In genomic region chr20:25033941-25034335, GRCh38 we compare ENCODE assay signal across 17 cellular contexts. TPM values are rescaled to one million over a fixed set of nuclear protein-coding genes. Genes with fewer than 3 reads are reported as not detected.
DNase-seq lines count a peak whose midpoint lies in the region; ATAC-seq and TF ChIP-seq lines count a peak whose summit lies in the region.
"Had no signal": no experiment of that assay in that cellular context is flagged by ENCODE, and none has a peak within 500 bp of the region (broad histone marks: within the 10 kb centered on the region; RNA-seq: fewer than 3 reads in every experiment).

No MANE protein-coding gene starts in this region.

- POLR2A ChIA-PET in WTC11 (lab: Charles Lee) = no interaction called here

- H3K4me3 ChIP-seq in BLaER1 treated with 17β-estradiol and CSF1 and Interleukin-3, amounts not matched to agents 10 nM and 100 nM = no peak overlapping the region
- no peak overlapping the region for H3K4me3 ChIP-seq in spleen

- H3K4me2 ChIP-seq in BLaER1 treated with 17β-estradiol and CSF1 and Interleukin-3, amounts not matched to agents 10 nM and 100 nM = peak overlapping the region in 7 of 11 experiments; percentile 5 to 97 (median 77); a peak in 10 of 22 replicates

- CTCF ChIA-PET in WTC11 (lab: Charles Lee) = interaction anchor here (0.9 to 2.0 kb wide), 5 partner anchors 9 to 213 kb away, joined by 3 to 6 read pairs (median 5); no protein-coding TSS in a partner anchor

- H3K27me3 Mint-ChIP-seq in WTC11 (ENCODE audit: low read depth) = peaks cover 10% of the 10 kb centered on the region
- H3K27me3 Mint-ChIP-seq: activated CD8-positive, alpha-beta T cell treated with anti-CD3 and anti-CD28 coated beads for 36 hours; activated naive CD8-positive, alpha-beta T cell treated with anti-CD3 and anti-CD28 coated beads, Interleukin-2, amount 50 U/mL, for 24 hours; central memory CD8-positive, alpha-beta T cell; stimulated activated naive B cell treated with anti-CD40 and anti-IgM and Interleukin-4, amounts not matched to agents 10 μg/mL and 1 μg/mL and 100 μg/mL, for 72 hours had no signal

- H3K36me3 ChIP-seq in BLaER1 treated with 17β-estradiol and CSF1 and Interleukin-3, amounts not matched to agents 10 nM and 100 nM = peaks cover 18 to 42% (median 36%) of the 10 kb centered on the region in 11 experiments; a peak in 21 of 22 replicates
- H3K36me3 ChIP-seq in spleen = peaks cover 0 to 44% (median 15%) of the 10 kb centered on the region in 6 donors

- no peaks in the 10 kb centered on the region for H3K9me3 Mint-ChIP-seq in WTC11
- no peaks in the 10 kb centered on the region for H3K9me3 Mint-ChIP-seq in activated naive CD4-positive, alpha-beta T cell treated with anti-CD3 and anti-CD28 coated beads, Interleukin-2, amount 50 U/mL, for 72 hours
- H3K9me3 Mint-ChIP-seq: activated CD8-positive, alpha-beta T cell treated with anti-CD3 and anti-CD28 coated beads for 36 hours; activated naive CD8-positive, alpha-beta T cell treated with anti-CD3 and anti-CD28 coated beads, Interleukin-2, amount 50 U/mL, for 24 hours; central memory CD8-positive, alpha-beta T cell; stimulated activated naive B cell treated with anti-CD40 and anti-IgM and Interleukin-4, amounts not matched to agents 10 μg/mL and 1 μg/mL and 100 μg/mL, for 72 hours had no signal

- 0 out of 22 replicates have a peak, but pooled peaks cover 0 to 6% (median 0%) of the 10 kb centered on the region in 11 experiments for H3K9me3 ChIP-seq in BLaER1 treated with 17β-estradiol and CSF1 and Interleukin-3, amounts not matched to agents 10 nM and 100 nM (replicated peaks in 1 of 11)
- H3K9me3 ChIP-seq in spleen = no peaks in the 10 kb centered on the region

- no peak overlapping the region for H3K27ac Mint-ChIP-seq in WTC11
- no peak overlapping the region for H3K27ac Mint-ChIP-seq in activated naive CD4-positive, alpha-beta T cell treated with anti-CD3 and anti-CD28 coated beads, Interleukin-2, amount 50 U/mL, for 72 hours
- H3K27ac Mint-ChIP-seq: activated CD8-positive, alpha-beta T cell treated with anti-CD3 and anti-CD28 coated beads for 36 hours; activated naive CD8-positive, alpha-beta T cell treated with anti-CD3 and anti-CD28 coated beads, Interleukin-2, amount 50 U/mL, for 24 hours; progenitor cell of endocrine pancreas had no signal

- peaks cover 11% of the 10 kb centered on the region for H3K4me1 Mint-ChIP-seq in WTC11

- ATAC-seq in WTC11 (no peak), GM18867 (IDR thresholded peaks at IDR 0.05; ENCODE audit: unreplicated experiment) (no peak)
- no peak for ATAC-seq in activated naive CD4-positive, alpha-beta T cell treated with anti-CD3 and anti-CD28 coated beads, Interleukin-2, amount 50 U/mL, for 72 hours
- ATAC-seq: activated CD8-positive, alpha-beta T cell treated with anti-CD3 and anti-CD28 coated beads for 36 hours; activated naive CD8-positive, alpha-beta T cell treated with anti-CD3 and anti-CD28 coated beads, Interleukin-2, amount 50 U/mL, for 24 hours; stimulated activated naive B cell treated with anti-CD40 and anti-IgM and Interleukin-4, amounts not matched to agents 10 μg/mL and 1 μg/mL and 100 μg/mL, for 72 hours had no signal

- peak overlapping the region in 4 of 11 experiments; percentile 3 to 85 (median 23); a peak in 5 of 22 replicates for H3K27ac ChIP-seq in BLaER1 treated with 17β-estradiol and CSF1 and Interleukin-3, amounts not matched to agents 10 nM and 100 nM
- H3K27ac ChIP-seq in VCaP (peak overlapping the region; percentile 58), layer of hippocampus (ENCODE audit: low read depth, low read length) (peak overlapping the region; percentile 96), spleen (peak overlapping the region in 2 of 8 donors; percentile 28 to 29)

- peaks cover 0 to 8% (median 0%) of the 10 kb centered on the region in 11 experiments; a peak in 3 of 22 replicates for H4K20me1 ChIP-seq in BLaER1 treated with 17β-estradiol and CSF1 and Interleukin-3, amounts not matched to agents 10 nM and 100 nM

- TF ChIP-seq CTCF in VCaP (conservative IDR thresholded peaks at IDR 0.05) = no peak
- TF ChIP-seq CTCF in spleen (IDR thresholded peaks at IDR 0.05 in 8 of 11, conservative IDR thresholded peaks at IDR 0.05 in 3 of 11) = no peak
- TF ChIP-seq CTCF in WTC11 (IDR thresholded peaks at IDR 0.05) = no peak

- peak; percentile 15 for DNase-seq in spleen
- DNase-seq in WTC11 (ENCODE audit: low spot score) = no peak
- no peak for DNase-seq in activated naive CD4-positive, alpha-beta T cell treated with anti-CD3 and anti-CD28 coated beads, Interleukin-2, amount 50 U/mL, for 72 hours (ENCODE audit: low spot score in 2 of 2)
- no peak for DNase-seq in occipital lobe (lab: John Stamatoyannopoulos, UW)
- DNase-seq: activated CD8-positive, alpha-beta T cell treated with anti-CD3 and anti-CD28 coated beads for 36 hours; activated naive CD8-positive, alpha-beta T cell treated with anti-CD3 and anti-CD28 coated beads, Interleukin-2, amount 50 U/mL, for 24 hours; HCEC 1CT; KG1; NCI-H2227 treated with DMSO at 0.1 percent for 48 hours; stimulated activated CD4-positive, alpha-beta T cell treated with anti-CD3 and anti-CD28 coated beads, Interleukin-15, amount 100 ng/mL, for 24 hours; stimulated activated naive B cell treated with anti-CD40 and anti-IgM and Interleukin-4, amounts not matched to agents 10 μg/mL and 1 μg/mL and 100 μg/mL, for 72 hours had no signal

- H3K36me3 Mint-ChIP-seq in WTC11 = no peaks in the 10 kb centered on the region; the same call in 1 of the 2 replicates
- H3K36me3 Mint-ChIP-seq in activated naive CD4-positive, alpha-beta T cell treated with anti-CD3 and anti-CD28 coated beads, Interleukin-2, amount 50 U/mL, for 72 hours = no peaks in the 10 kb centered on the region

- H3K4me3 Mint-ChIP-seq in WTC11 = no peak overlapping the region
- H3K4me3 Mint-ChIP-seq: activated CD8-positive, alpha-beta T cell treated with anti-CD3 and anti-CD28 coated beads for 36 hours; activated naive CD8-positive, alpha-beta T cell treated with anti-CD3 and anti-CD28 coated beads, Interleukin-2, amount 50 U/mL, for 24 hours; central memory CD8-positive, alpha-beta T cell; stimulated activated naive B cell treated with anti-CD40 and anti-IgM and Interleukin-4, amounts not matched to agents 10 μg/mL and 1 μg/mL and 100 μg/mL, for 72 hours had no signal

- peaks cover 40 to 69% (median 59%) of the 10 kb centered on the region in 10 experiments for H3K4me1 ChIP-seq in BLaER1 treated with 17β-estradiol and CSF1 and Interleukin-3, amounts not matched to agents 10 nM and 100 nM
- H3K4me1 ChIP-seq in spleen = peaks cover 32 to 80% (median 50%) of the 10 kb centered on the region in 6 donors

- H3K27me3 ChIP-seq in BLaER1 treated with 17β-estradiol and CSF1 and Interleukin-3, amounts not matched to agents 10 nM and 100 nM = no peaks in the 10 kb centered on the region
- H3K27me3 ChIP-seq in layer of hippocampus (ENCODE audit: control insufficient read depth, insufficient read depth, low read length) = no peaks in the 10 kb centered on the region
- H3K27me3 ChIP-seq in spleen (replicated peaks in 1 of 7) = no peaks in the 10 kb centered on the region

- intact Hi-C loops in spleen (cut with DNase I; ENCODE audit: low total_unique reads) = no loop called here

- no peak for TF ChIP-seq POLR2A in spleen (IDR thresholded peaks at IDR 0.05)

- H3K9ac ChIP-seq in BLaER1 treated with 17β-estradiol and CSF1 and Interleukin-3, amounts not matched to agents 10 nM and 100 nM = no peak overlapping the region

- WGBS in spleen, 5 donors = 62 to 84% (median 76%) methylated on average over 3 of the region's 3 CpGs

TF ChIP-seq in WTC11, 78 proteins besides CTCF, POLR2A, EP300 and RAD21:
- TF ChIP-seq FOXJ3 (CRISPR knock-in tag; IDR thresholded peaks at IDR 0.05; ENCODE audit: borderline replicate concordance) (no peak), SMAD4 (CRISPR knock-in tag; IDR thresholded peaks at IDR 0.05) (no peak), ZNF263 (CRISPR knock-in tag; IDR thresholded peaks at IDR 0.05; ENCODE audit: low read depth) (no peak), CREM (CRISPR knock-in tag; IDR thresholded peaks at IDR 0.05) (no peak), ZNF671 (CRISPR knock-in tag; IDR thresholded peaks at IDR 0.05) (no peak), E2F5 (CRISPR knock-in tag; IDR thresholded peaks at IDR 0.05) (no peak)

RNA-seq across cellular contexts. Expression of gene ACSS1, which starts 24.0 kb away (rescaled TPM):
- 10 to 100 TPM; 34.0 to 50.8 (median 41.3) TPM for total RNA-seq in spleen
- 10 to 100 TPM; 20.3 to 26.8 (median 26.3) TPM for polyA plus RNA-seq in spleen
- total RNA-seq in WTC11 (2021) = 1.5 to 2.7 TPM (median 2.4 TPM) in 3 replicates
- total RNA-seq in activated naive CD4-positive, alpha-beta T cell treated with anti-CD3 and anti-CD28 coated beads, Interleukin-2, amount 50 U/mL, for 72 hours = 10 to 100 TPM in 1 of 2 donors, 1 to 10 TPM in 1; 5.5 to 11.3 TPM
- total RNA-seq in occipital lobe = 3.7 TPM

RNA-seq across cellular contexts. Expression of gene APMAP, which starts 41.4 kb away (rescaled TPM):
- total RNA-seq in spleen = 100 to 1,000 TPM in 1 of 7 donors, 10 to 100 TPM in 6; 57.9 to 104 (median 78.8) TPM
- 10 to 100 TPM; 26.5 to 36.0 (median 31.5) TPM for polyA plus RNA-seq in spleen
- 55.3 to 64.4 TPM (median 62.1 TPM) in 3 replicates for total RNA-seq in WTC11 (2021)
- total RNA-seq in activated naive CD4-positive, alpha-beta T cell treated with anti-CD3 and anti-CD28 coated beads, Interleukin-2, amount 50 U/mL, for 72 hours = 10 to 100 TPM; 33.7 to 57.6 TPM
- total RNA-seq in occipital lobe = 60.7 TPM

RNA-seq across cellular contexts. Expression of gene VSX1, which starts 48.0 kb away (rescaled TPM):
- not detected for total RNA-seq in spleen
- not detected for polyA plus RNA-seq in spleen
- 0.23 TPM in 1 of 3 replicates, not detected in the others for total RNA-seq in WTC11 (2021)
- total RNA-seq in activated naive CD4-positive, alpha-beta T cell treated with anti-CD3 and anti-CD28 coated beads, Interleukin-2, amount 50 U/mL, for 72 hours = not detected
- total RNA-seq in occipital lobe = not detected
- total RNA-seq: activated CD8-positive, alpha-beta T cell treated with anti-CD3 and anti-CD28 coated beads for 36 hours; progenitor cell of endocrine pancreas had no signal
